In genomic region chr5:80935811-80936385, GRCh38 we compare ENCODE assay signal across 15 cellular contexts. TPM values are rescaled to one million over a fixed set of nuclear protein-coding genes. Genes with fewer than 3 reads are reported as not detected.
A peak's percentile ranks its signal among the peaks of the same experiment; 100 is the strongest.
DNase-seq lines count a peak whose midpoint lies in the region; ATAC-seq and TF ChIP-seq lines count a peak whose summit lies in the region.
"Had no signal": no experiment of that assay in that cellular context is flagged by ENCODE, and none has a peak within 500 bp of the region (broad histone marks: within the 10 kb centered on the region; RNA-seq: fewer than 3 reads in every experiment).

No MANE protein-coding gene starts in this region.

- TF ChIP-seq CTCF in SK-N-SH (IDR thresholded peaks at IDR 0.05) (no peak), endodermal cell (conservative IDR thresholded peaks at IDR 0.05) (peak; percentile 78)

- H3K9me3 ChIP-seq in SK-N-SH (no peaks in the 10 kb centered on the region), Karpas-422 (ENCODE audit: low read length) (no peaks in the 10 kb centered on the region), endodermal cell (ENCODE audit: control insufficient read depth, low read length) (no peaks in the 10 kb centered on the region), trophoblast cell (ENCODE audit: insufficient read depth, low read depth, low read length) (no peaks in the 10 kb centered on the region)
- H3K9me3 ChIP-seq: transverse colon had no signal

- peak overlapping the region; percentile 69 for H2BK12ac ChIP-seq in trophoblast cell (ENCODE audit: low read length)

- H2BK120ac ChIP-seq in trophoblast cell (ENCODE audit: insufficient read depth, low read length, poor library complexity) = no peak overlapping the region

- H3K79me2 ChIP-seq in SK-N-SH (ENCODE audit: insufficient read depth) = no peaks in the 10 kb centered on the region
- no peaks in the 10 kb centered on the region for H3K79me2 ChIP-seq in Karpas-422 (ENCODE audit: low read length)
- H3K79me2 ChIP-seq in trophoblast cell (ENCODE audit: control insufficient read depth, insufficient read depth, low read length, poor library complexity) = no peaks in the 10 kb centered on the region

- H3K18ac ChIP-seq in trophoblast cell (ENCODE audit: low read length) = no peak overlapping the region

- H3K4me3 ChIP-seq in SK-N-SH (ENCODE audit: low read depth in 2 of 2, low read length in 1 of 2) (no peak overlapping the region), Karpas-422 (ENCODE audit: low read length) (no peak overlapping the region), endodermal cell (ENCODE audit: low read length) (no peak overlapping the region), trophoblast cell (ENCODE audit: low read depth, low read length) (no peak overlapping the region)
- H3K4me3 ChIP-seq: transverse colon had no signal

- DNase-seq in SK-N-SH = no peak
- peak; percentile 53 for DNase-seq in Karpas-422
- peak; percentile 70 for DNase-seq in endodermal cell
- DNase-seq in trophoblast cell = peak; percentile 44 to 70
- DNase-seq in left ventricle myocardium superior = no peak
- no peak for DNase-seq in effector CD4-positive, alpha-beta T cell
- DNase-seq: activated CD8-positive, alpha-beta T cell treated with anti-CD3 and anti-CD28 coated beads for 36 hours; activated gamma-delta T cell; DMS79 treated with DMSO at 0.1 percent for 48 hours; stimulated activated CD4-positive, alpha-beta T cell treated with anti-CD3 and anti-CD28 coated beads, Interleukin-12 subunit alpha, Interleukin-12 subunit beta, amount 100 ng/mL, for 4 hours; transverse colon had no signal

- no peak overlapping the region for H3K27ac Mint-ChIP-seq in endodermal cell
- H3K27ac Mint-ChIP-seq: activated CD8-positive, alpha-beta T cell treated with anti-CD3 and anti-CD28 coated beads for 36 hours; mesothelial cell of epicardium had no signal

- no peaks in the 10 kb centered on the region for H4K20me1 ChIP-seq in SK-N-SH (ENCODE audit: insufficient read depth)
- no peaks in the 10 kb centered on the region for H4K20me1 ChIP-seq in Karpas-422 (ENCODE audit: insufficient read depth, low read depth, low read length)

- H3K4me3 Mint-ChIP-seq in endodermal cell = no peak overlapping the region
- H3K4me3 Mint-ChIP-seq: activated CD8-positive, alpha-beta T cell treated with anti-CD3 and anti-CD28 coated beads for 36 hours; mesothelial cell of epicardium had no signal

- H2AFZ ChIP-seq in SK-N-SH (ENCODE audit: low read depth) (no peak overlapping the region), Karpas-422 (ENCODE audit: low read length) (no peak overlapping the region; the same call in 1 of the 2 replicates), trophoblast cell (ENCODE audit: insufficient read depth, low read length, poor library complexity) (no peak overlapping the region)

- H2BK5ac ChIP-seq in trophoblast cell (ENCODE audit: low read depth, low read length, poor library complexity) = no peak overlapping the region

- H3K4me1 ChIP-seq in SK-N-SH (ENCODE audit: control insufficient read depth in 1 of 2, insufficient read depth in 2 of 2, low read depth in 1 of 2, low read length in 1 of 2) = no peaks in the 10 kb centered on the region; a peak in 1 of 4 replicates
- peaks cover 9% of the 10 kb centered on the region for H3K4me1 ChIP-seq in Karpas-422 (ENCODE audit: low read length)
- H3K4me1 ChIP-seq in endodermal cell (ENCODE audit: control insufficient read depth, insufficient read depth, low read length) = no peaks in the 10 kb centered on the region
- H3K4me1 ChIP-seq in trophoblast cell (ENCODE audit: control insufficient read depth in 1 of 2, insufficient read depth in 2 of 2, low read length in 2 of 2) = peaks cover 0 to 2% of the 10 kb centered on the region in 2 experiments
- H3K4me1 ChIP-seq: transverse colon had no signal

- no peak overlapping the region for H4K8ac ChIP-seq in trophoblast cell (ENCODE audit: low read depth, low read length)

- no peak overlapping the region for H4K12ac ChIP-seq in trophoblast cell (ENCODE audit: low read depth, low read length)

- H3K9ac ChIP-seq in SK-N-SH (no peak overlapping the region), Karpas-422 (ENCODE audit: low read length) (no peak overlapping the region), endodermal cell (ENCODE audit: extremely low read depth, low read length, poor library complexity, severe bottlenecking) (no peak overlapping the region), trophoblast cell (ENCODE audit: low read length) (no peak overlapping the region)

- H2AK5ac ChIP-seq in trophoblast cell (ENCODE audit: low read length) = no peak overlapping the region

- no peaks in the 10 kb centered on the region for H3K36me3 Mint-ChIP-seq in endodermal cell (ENCODE audit: low read depth)
- H3K36me3 Mint-ChIP-seq: mesothelial cell of epicardium had no signal

- 0 out of 2 replicates have a peak, but pooled peaks have one; percentile 2 for TF ChIP-seq RAD21 in SK-N-SH (IDR thresholded peaks at IDR 0.05; ENCODE audit: low read length)

- H3K14ac ChIP-seq in trophoblast cell (ENCODE audit: low read length) = no peak overlapping the region

- POLR2A ChIA-PET in SK-N-SH (lab: Yijun Ruan, JAX) = no interaction called here

- H3K9me2 ChIP-seq in SK-N-SH (no peaks in the 10 kb centered on the region), Karpas-422 (replicated peaks; ENCODE audit: insufficient read depth, low read length) (no peaks in the 10 kb centered on the region)

- no peak overlapping the region for H3K23ac ChIP-seq in trophoblast cell (ENCODE audit: low read length)

- H3K9me3 Mint-ChIP-seq in endodermal cell = no peaks in the 10 kb centered on the region
- H3K9me3 Mint-ChIP-seq: activated CD8-positive, alpha-beta T cell treated with anti-CD3 and anti-CD28 coated beads for 36 hours had no signal

- H3K27me3 Mint-ChIP-seq in endodermal cell (ENCODE audit: insufficient read depth) = no peaks in the 10 kb centered on the region
- H3K27me3 Mint-ChIP-seq: activated CD8-positive, alpha-beta T cell treated with anti-CD3 and anti-CD28 coated beads for 36 hours had no signal

- no peak overlapping the region for H3K27ac ChIP-seq in SK-N-SH (ENCODE audit: low read depth in 2 of 2, low read length in 1 of 2)
- no peak overlapping the region for H3K27ac ChIP-seq in Karpas-422 (ENCODE audit: low read length)
- no peak overlapping the region for H3K27ac ChIP-seq in endodermal cell (ENCODE audit: low read depth, low read length)
- no peak overlapping the region for H3K27ac ChIP-seq in trophoblast cell (ENCODE audit: low read depth, low read length)
- H3K27ac ChIP-seq: HL-60, transverse colon had no signal

- ATAC-seq in SK-N-SH treated with all-trans-retinoic acid at 6 μM for 48 hours (no peak), left ventricle myocardium superior (no peak), HG03571 (IDR thresholded peaks at IDR 0.05; ENCODE audit: unreplicated experiment) (no peak)
- ATAC-seq: activated CD8-positive, alpha-beta T cell treated with anti-CD3 and anti-CD28 coated beads for 36 hours had no signal

- H3K4me2 ChIP-seq in SK-N-SH (no peak overlapping the region), Karpas-422 (ENCODE audit: low read depth, low read length, poor library complexity, severe bottlenecking) (no peak overlapping the region), trophoblast cell (ENCODE audit: low read length) (no peak overlapping the region)

- CTCF ChIA-PET in SK-N-SH (lab: Yijun Ruan, JAX) = interaction anchor here (0.6 to 1.6 kb wide), 4 partner anchors 9 to 55 kb away, joined by 3 to 4 read pairs (median 3); partner anchors contain the start of gene RASGRF2

- H3K4ac ChIP-seq in trophoblast cell (ENCODE audit: low read depth, low read length) = no peak overlapping the region

- H3K27me3 ChIP-seq in SK-N-SH (ENCODE audit: insufficient read depth) (no peaks in the 10 kb centered on the region), Karpas-422 (ENCODE audit: low read length) (no peaks in the 10 kb centered on the region), endodermal cell (ENCODE audit: control insufficient read depth, insufficient read depth, low read length, poor library complexity, severe bottlenecking) (no peaks in the 10 kb centered on the region), trophoblast cell (ENCODE audit: insufficient read depth, low read length) (no peaks in the 10 kb centered on the region)
- H3K27me3 ChIP-seq: transverse colon had no signal

- no peak for TF ChIP-seq EP300 in SK-N-SH (IDR thresholded peaks at IDR 0.05; ENCODE audit: borderline replicate concordance in 1 of 2, low read depth in 1 of 2, low read length in 1 of 2)

- 87% methylated on average over 3 of the region's 3 CpGs for WGBS in SK-N-SH (ENCODE audit: low lambda C conversion rate)
- whole genome bisulfite sequencing in endodermal cell (ENCODE audit: insufficient coverage in 1 of 2, insufficient read length in 1 of 2), 2 experiments = 83 to 87% methylated on average over 3 of the region's 3 CpGs
- WGBS in trophoblast cell (ENCODE audit: extremely low coverage, insufficient coverage, insufficient read length) = no CpG with 5 or more reads among the region's 3 CpGs

- intact Hi-C loops in left ventricle myocardium superior (cut with micrococcal nuclease) = no loop called here

- no peaks in the 10 kb centered on the region for H3K36me3 ChIP-seq in SK-N-SH (replicated peaks in 1 of 2; ENCODE audit: control insufficient read depth in 1 of 2, insufficient read depth in 2 of 2, low read length in 1 of 2)
- no peaks in the 10 kb centered on the region for H3K36me3 ChIP-seq in Karpas-422 (ENCODE audit: insufficient read depth, low read length)
- no peaks in the 10 kb centered on the region for H3K36me3 ChIP-seq in endodermal cell (ENCODE audit: control insufficient read depth, insufficient read depth, low read length)
- no peaks in the 10 kb centered on the region for H3K36me3 ChIP-seq in trophoblast cell (ENCODE audit: control insufficient read depth in 1 of 2, insufficient read depth in 2 of 2, low read length in 2 of 2)
- H3K36me3 ChIP-seq: transverse colon had no signal

- no peak overlapping the region for H4K91ac ChIP-seq in trophoblast cell (ENCODE audit: low read depth, low read length)

- H3K79me1 ChIP-seq in trophoblast cell (ENCODE audit: low read length) = peaks cover 4% of the 10 kb centered on the region

- H3K4me1 Mint-ChIP-seq in endodermal cell = no peaks in the 10 kb centered on the region
- H3K4me1 Mint-ChIP-seq: mesothelial cell of epicardium had no signal

- H3F3A ChIP-seq in SK-N-SH (replicated peaks; ENCODE audit: insufficient read depth) = no peaks in the 10 kb centered on the region

TF ChIP-seq in SK-N-SH, 30 proteins besides CTCF, POLR2A, EP300 and RAD21 (continues in another document):
- no peak for TF ChIP-seq MEF2A (IDR thresholded peaks at IDR 0.05; ENCODE audit: borderline replicate concordance, low read depth)

TF ChIP-seq in SK-N-SH treated with all-trans-retinoic acid at 6 μM for 48 hours, 23 proteins besides CTCF, POLR2A, EP300 and RAD21:
- TF ChIP-seq ZNF70 (CRISPR knock-in tag; IDR thresholded peaks at IDR 0.05) (no peak), RARB (CRISPR knock-in tag; IDR thresholded peaks at IDR 0.05) (no peak)

RNA-seq across cellular contexts. Expression of gene RASGRF2, which starts 24.3 kb away (rescaled TPM):
- under 0.01 TPM in 1 of 2 replicates, not detected in the other for polyA plus RNA-seq in SK-N-SH (2012; rRNA removed)
- 0.01 TPM in 2 replicates for polyA plus RNA-seq in SK-N-SH (2012; cell fraction: cytosol; rRNA removed)
- 0.04 and 0.07 TPM in 2 replicates for polyA plus RNA-seq in SK-N-SH (2012; cell fraction: nucleus; rRNA removed)
- total RNA-seq in Karpas-422 (2014; rRNA removed; shearing (Covaris generic); ENCODE audit: low replicate concordance) = 11.1 and 19.4 TPM in 2 replicates
- total RNA-seq in endodermal cell (10 to 100 TPM in 1 of 2 donors, under 1 TPM in 1; 0.64 to 14.4 TPM), left ventricle myocardium superior (6.5 TPM)
- polyA plus RNA-seq in endodermal cell (2013, experiment 1 of 2) = 2.4 TPM
- 2.0 TPM for polyA plus RNA-seq in endodermal cell (2013, experiment 2 of 2)
- 93.8 and 95.6 TPM in 2 replicates for polyA plus RNA-seq in trophoblast cell (2013)

Comparison
In these comparisons a context has a peak if more than half of its experiments do, and no peak if none do; other contexts are left out.
1. DNase-seq: peak in Karpas-422 (single experiment), endodermal cell (single experiment) and trophoblast cell (2 of 2); none in SK-N-SH (single experiment), left ventricle myocardium superior (single experiment) and effector CD4-positive, alpha-beta T cell (single experiment).